In genomic region chr1:84166797-84167196, GRCh38 we compare ENCODE assay signal across 13 cellular contexts.
DNase-seq lines count a peak whose midpoint lies in the region; ATAC-seq lines count a peak whose summit lies in the region.
"Had no signal": no experiment of that assay in that cellular context is flagged by ENCODE, and none has a peak within 500 bp of the region (broad histone marks: within the 10 kb centered on the region; RNA-seq: fewer than 3 reads in every experiment).

No MANE protein-coding gene starts in this region.

- peak; percentile 98 for ATAC-seq in GM18861 (IDR thresholded peaks at IDR 0.05; ENCODE audit: unreplicated experiment)
- peak; percentile 86 for ATAC-seq in GM21529 (IDR thresholded peaks at IDR 0.05; ENCODE audit: unreplicated experiment)
- ATAC-seq in HG03378 (IDR thresholded peaks at IDR 0.05; ENCODE audit: unreplicated experiment), result peak; percentile 97

- DNase-seq in COLO829 (ENCODE audit: low spot score), result no peak
- DNase-seq in SW 1271 (lab: John Stamatoyannopoulos, UW), result no peak
- DNase-seq in NCI-H1092 (lab: John Stamatoyannopoulos, UW), result no peak
- DNase-seq in NCI-H748 treated with DMSO at 0.1 percent for 48 hours (lab: John Stamatoyannopoulos, UW), result no peak
- DNase-seq: DND-41, HCEC 1CT, NCI-H187, T1000, upper lobe of left lung had no signal

- peaks cover 39% of the 10 kb centered on the region for H3K4me1 ChIP-seq in endocrine pancreas (ENCODE audit: control insufficient read depth, insufficient read depth, low read length)

- no peaks in the 10 kb centered on the region for H3K36me3 ChIP-seq in endocrine pancreas (ENCODE audit: control insufficient read depth, insufficient read depth, low read length)
- H3K36me3 ChIP-seq: upper lobe of left lung had no signal

- no peak overlapping the region for H3K9ac ChIP-seq in endocrine pancreas (ENCODE audit: control insufficient read depth, insufficient read depth, low read length)

- H3K9me3 ChIP-seq in endocrine pancreas (ENCODE audit: control insufficient read depth, low read length), result no peaks in the 10 kb centered on the region
- H3K9me3 ChIP-seq: upper lobe of left lung had no signal

- peak overlapping the region; percentile 99 for H3K4me3 ChIP-seq in endocrine pancreas (ENCODE audit: control insufficient read depth, insufficient read depth, low read length)
- H3K4me3 ChIP-seq: upper lobe of left lung had no signal

- no peaks in the 10 kb centered on the region for H3K27me3 ChIP-seq in endocrine pancreas (ENCODE audit: control insufficient read depth, insufficient read depth, low read length)
- H3K27me3 ChIP-seq: upper lobe of left lung had no signal
